Comparison of ENCODE assay signal across 1 cellular context in the genomic region with DNA sequence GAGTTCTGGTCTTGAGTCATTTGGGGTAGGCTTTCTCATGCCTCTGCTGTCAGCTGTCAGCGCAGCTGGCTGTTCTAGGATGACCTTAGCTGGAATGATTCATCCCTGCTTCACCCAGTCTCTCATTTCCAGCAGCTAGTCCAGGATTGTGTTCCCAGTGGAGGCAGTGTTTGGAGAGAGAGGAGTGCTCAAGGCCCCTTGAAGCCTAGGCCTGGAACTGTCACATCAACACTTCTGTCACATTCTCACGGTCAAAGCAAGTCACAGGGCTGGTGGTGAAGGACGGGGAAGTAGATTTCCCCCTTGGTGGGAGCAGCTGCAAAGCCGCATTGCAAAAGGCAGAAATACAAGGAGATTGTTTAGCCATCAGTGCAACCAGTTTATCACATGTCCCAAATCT.
TF ChIP-seq lines count a peak whose summit lies in the region.

No MANE protein-coding gene starts in this region.

TF ChIP-seq in HEK293, 187 proteins besides CTCF, POLR2A, EP300 and RAD21 (continued from another document):
- TF ChIP-seq, protein P1, sequence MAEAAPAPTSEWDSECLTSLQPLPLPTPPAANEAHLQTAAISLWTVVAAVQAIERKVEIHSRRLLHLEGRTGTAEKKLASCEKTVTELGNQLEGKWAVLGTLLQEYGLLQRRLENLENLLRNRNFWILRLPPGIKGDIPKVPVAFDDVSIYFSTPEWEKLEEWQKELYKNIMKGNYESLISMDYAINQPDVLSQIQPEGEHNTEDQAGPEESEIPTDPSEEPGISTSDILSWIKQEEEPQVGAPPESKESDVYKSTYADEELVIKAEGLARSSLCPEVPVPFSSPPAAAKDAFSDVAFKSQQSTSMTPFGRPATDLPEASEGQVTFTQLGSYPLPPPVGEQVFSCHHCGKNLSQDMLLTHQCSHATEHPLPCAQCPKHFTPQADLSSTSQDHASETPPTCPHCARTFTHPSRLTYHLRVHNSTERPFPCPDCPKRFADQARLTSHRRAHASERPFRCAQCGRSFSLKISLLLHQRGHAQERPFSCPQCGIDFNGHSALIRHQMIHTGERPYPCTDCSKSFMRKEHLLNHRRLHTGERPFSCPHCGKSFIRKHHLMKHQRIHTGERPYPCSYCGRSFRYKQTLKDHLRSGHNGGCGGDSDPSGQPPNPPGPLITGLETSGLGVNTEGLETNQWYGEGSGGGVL (tag by site-specific recombination; IDR thresholded peaks at IDR 0.05) = no peak
- TF ChIP-seq, protein P2, sequence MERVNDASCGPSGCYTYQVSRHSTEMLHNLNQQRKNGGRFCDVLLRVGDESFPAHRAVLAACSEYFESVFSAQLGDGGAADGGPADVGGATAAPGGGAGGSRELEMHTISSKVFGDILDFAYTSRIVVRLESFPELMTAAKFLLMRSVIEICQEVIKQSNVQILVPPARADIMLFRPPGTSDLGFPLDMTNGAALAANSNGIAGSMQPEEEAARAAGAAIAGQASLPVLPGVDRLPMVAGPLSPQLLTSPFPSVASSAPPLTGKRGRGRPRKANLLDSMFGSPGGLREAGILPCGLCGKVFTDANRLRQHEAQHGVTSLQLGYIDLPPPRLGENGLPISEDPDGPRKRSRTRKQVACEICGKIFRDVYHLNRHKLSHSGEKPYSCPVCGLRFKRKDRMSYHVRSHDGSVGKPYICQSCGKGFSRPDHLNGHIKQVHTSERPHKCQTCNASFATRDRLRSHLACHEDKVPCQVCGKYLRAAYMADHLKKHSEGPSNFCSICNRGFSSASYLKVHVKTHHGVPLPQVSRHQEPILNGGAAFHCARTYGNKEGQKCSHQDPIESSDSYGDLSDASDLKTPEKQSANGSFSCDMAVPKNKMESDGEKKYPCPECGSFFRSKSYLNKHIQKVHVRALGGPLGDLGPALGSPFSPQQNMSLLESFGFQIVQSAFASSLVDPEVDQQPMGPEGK (tag by site-specific recombination; IDR thresholded peaks at IDR 0.05) = no peak
- no peak for TF ChIP-seq ZNF354C (tag by site-specific recombination; IDR thresholded peaks at IDR 0.05; ENCODE audit: borderline replicate concordance, low read depth)
